In the genomic region with DNA sequence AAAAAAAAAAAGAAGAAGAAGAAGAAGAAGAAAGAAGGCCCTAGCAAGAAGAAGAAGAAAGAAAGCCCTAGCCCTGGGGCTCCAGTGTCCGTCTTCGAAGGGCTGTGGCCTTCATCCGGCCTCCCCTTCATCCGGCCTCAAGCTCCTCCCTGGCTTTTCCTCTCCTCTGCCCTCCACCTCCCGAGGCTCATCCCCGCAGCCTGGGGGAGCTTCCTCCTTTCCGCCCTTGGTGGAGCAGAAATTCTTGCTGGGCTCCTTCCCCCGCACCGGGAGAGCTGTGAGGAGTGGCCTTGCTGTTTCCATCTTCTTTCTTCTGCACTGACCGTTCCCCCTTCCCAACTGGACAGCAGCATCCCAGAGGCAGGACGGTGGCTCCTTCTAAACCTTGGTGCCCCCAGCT, we compare ENCODE assay signal across 37 cellular contexts. TPM values are rescaled to one million over a fixed set of nuclear protein-coding genes. Genes with fewer than 3 reads are reported as not detected.
"Had no signal": no experiment of that assay in that cellular context is flagged by ENCODE, and none has a peak within 500 bp of the region (broad histone marks: within the 10 kb centered on the region; RNA-seq: fewer than 3 reads in every experiment).

No MANE protein-coding gene starts in this region.

- H3K27ac ChIP-seq: brain microvascular endothelial cell, epithelial cell of prostate, esophagus squamous epithelium, gastroesophageal sphincter, VCaP had no signal

- DNase-seq: activated CD4-positive, alpha-beta memory T cell treated with anti-CD3 and anti-CD28 coated beads, Interleukin-2, amount 10 ng/mL, durations not matched to agents 7 days and 5 days; activated CD4-positive, alpha-beta T cell treated with anti-CD3 and anti-CD28 coated beads for 1 hour; activated CD4-positive, alpha-beta T cell treated with anti-CD3 and anti-CD28 coated beads for 4 hours; activated CD4-positive, alpha-beta T cell treated with anti-CD3 and anti-CD28 coated beads, Interleukin-2, amount 10 ng/mL, durations not matched to agents 7 days and 5 days; activated CD4-positive, alpha-beta T cell treated with anti-CD3 and anti-CD28 coated beads, Interleukin-2, amount 50 U/mL, for 4 hours; activated CD8-positive, alpha-beta memory T cell treated with anti-CD3 and anti-CD28 coated beads, Interleukin-2, amount 50 U/mL, for 48 hours; activated gamma-delta T cell; activated naive CD4-positive, alpha-beta T cell; activated naive CD4-positive, alpha-beta T cell treated with anti-CD3 and anti-CD28 coated beads, Interleukin-2, amount 10 ng/mL, durations not matched to agents 7 days and 5 days; activated naive CD8-positive, alpha-beta T cell treated with anti-CD3 and anti-CD28 coated beads, Interleukin-2, amount 10 ng/mL, durations not matched to agents 7 days and 5 days; activated T-cell treated with anti-CD3 and anti-CD28 coated beads for 4 hours; activated T-cell treated with anti-CD3 and anti-CD28 coated beads, Interleukin-2, amount 50 U/mL, for 24 hours; activated T-cell treated with anti-CD3 and anti-CD28 coated beads, Interleukin-2, amount 50 U/mL, for 72 hours; anterior cingulate cortex; brain microvascular endothelial cell; caudate nucleus; cortex of kidney; dermis blood vessel endothelial cell; effector CD4-positive, alpha-beta T cell; esophagus squamous epithelium; foreskin melanocyte; T-helper 2 cell had no signal

- H3K36me3 ChIP-seq: brain microvascular endothelial cell, esophagus squamous epithelium, gastroesophageal sphincter had no signal

- H3K4me3 ChIP-seq: esophagus squamous epithelium, gastroesophageal sphincter had no signal

- FAIRE-seq: astrocyte, bronchial epithelial cell, colon, endometrium, endothelial cell of umbilical vein had no signal

- ATAC-seq: activated naive CD4-positive, alpha-beta T cell treated with anti-CD3 and anti-CD28 coated beads, Interleukin-2, amount 50 U/mL, for 72 hours; activated T-cell treated with anti-CD3 and anti-CD28 coated beads, Interleukin-2, amount 50 U/mL, for 72 hours; gastroesophageal sphincter had no signal

- H3K9me3 ChIP-seq: esophagus squamous epithelium had no signal

- H3K27me3 ChIP-seq: brain microvascular endothelial cell had no signal

RNA-seq across cellular contexts. Expression of gene FGF19, which starts 19.2 kb away (rescaled TPM):
- total RNA-seq: activated CD4-positive, alpha-beta memory T cell treated with anti-CD3 and anti-CD28 coated beads, Interleukin-2, amount 10 ng/mL, durations not matched to agents 7 days and 5 days; activated CD4-positive, alpha-beta T cell treated with anti-CD3 and anti-CD28 coated beads, Interleukin-2, amount 10 ng/mL, durations not matched to agents 7 days and 5 days; activated naive CD8-positive, alpha-beta T cell treated with anti-CD3 and anti-CD28 coated beads, Interleukin-2, amount 10 ng/mL, durations not matched to agents 7 days and 5 days; astrocyte; bronchial epithelial cell; chondrocyte; dermis blood vessel endothelial cell; endothelial cell of umbilical vein; esophagus squamous epithelium; fibroblast of lung; fibroblast of villous mesenchyme; gastroesophageal sphincter; glomerular endothelial cell; T-helper 1 cell treated with Interleukin-12 subunit alpha and Interleukin-12 subunit beta and Interleukin-4 antibody, amounts not matched to agents 30 ng/mL and 1 ng/mL, for 36 hours had no signal
- polyA plus RNA-seq: esophagus, fibroblast of lung had no signal
